ENCODE assay signal across 27 cellular contexts in the genomic region with DNA sequence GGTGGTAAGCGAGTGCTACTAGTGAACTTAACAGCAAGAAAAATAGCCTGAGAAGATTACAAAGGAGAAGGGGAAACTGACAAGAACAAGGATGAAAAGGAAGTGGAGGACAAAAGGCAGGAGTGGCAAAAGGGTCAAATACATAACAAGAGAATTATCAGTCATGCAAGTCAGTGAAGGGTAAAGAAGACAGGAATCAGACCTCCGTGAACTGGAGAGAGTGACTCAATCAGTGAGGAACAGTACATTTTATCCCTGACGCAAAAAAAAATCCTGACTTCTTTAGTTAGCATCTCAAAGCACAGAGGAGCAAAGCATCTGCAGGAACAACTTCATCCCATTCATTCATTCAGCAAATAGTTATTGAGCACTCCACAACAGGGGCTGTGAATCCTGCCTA.
"Had no signal": no experiment of that assay in that cellular context is flagged by ENCODE, and none has a peak within 500 bp of the region (broad histone marks: within the 10 kb centered on the region; RNA-seq: fewer than 3 reads in every experiment).

No MANE protein-coding gene starts in this region.

- H3K9me3 ChIP-seq: body of pancreas, colonic mucosa, gastroesophageal sphincter, ovary, psoas muscle, right atrium auricular region, tibial nerve had no signal

- H3K4me3 Mint-ChIP-seq: activated CD8-positive, alpha-beta memory T cell treated with anti-CD3 and anti-CD28 coated beads, Interleukin-2, amount 10 ng/mL, durations not matched to agents 7 days and 5 days; activated CD8-positive, alpha-beta T cell treated with anti-CD3 and anti-CD28 coated beads, Interleukin-2, amount 10 ng/mL, durations not matched to agents 7 days and 5 days; activated T-cell treated with anti-CD3 and anti-CD28 coated beads, Interleukin-2, amount 50 U/mL, for 72 hours; T-helper 17 cell; WTC11 had no signal

- DNase-seq: activated CD4-positive, alpha-beta T cell treated with anti-CD3 and anti-CD28 coated beads for 1 hour; activated CD4-positive, alpha-beta T cell treated with anti-CD3 and anti-CD28 coated beads, Interleukin-2, amount 50 U/mL, for 1 hour; activated CD8-positive, alpha-beta memory T cell treated with anti-CD3 and anti-CD28 coated beads, Interleukin-2, amount 10 ng/mL, durations not matched to agents 7 days and 5 days; activated CD8-positive, alpha-beta T cell treated with anti-CD3 and anti-CD28 coated beads, Interleukin-2, amount 10 ng/mL, durations not matched to agents 7 days and 5 days; activated naive CD4-positive, alpha-beta T cell; activated T-cell treated with anti-CD3 and anti-CD28 coated beads, Interleukin-2, amount 50 U/mL, for 72 hours; aorta; body of pancreas; colonic mucosa; effector CD8-positive, alpha-beta T cell; hypothalamus; left cardiac atrium; left ventricle myocardium superior; ovary; psoas muscle; stimulated activated CD4-positive, alpha-beta T cell treated with anti-CD3 and anti-CD28 coated beads, Interleukin-15, amount 100 ng/mL, for 24 hours; stimulated activated CD4-positive, alpha-beta T cell treated with anti-CD3 and anti-CD28 coated beads, Interleukin-2, amount 100 ng/mL, for 24 hours; stimulated activated naive CD4-positive, alpha-beta T cell; T-helper 17 cell; T1000 had no signal

- H3K36me3 ChIP-seq: colonic mucosa, gastroesophageal sphincter, ovary, right atrium auricular region, tibial nerve had no signal

- H3K36me3 Mint-ChIP-seq: activated CD8-positive, alpha-beta memory T cell treated with anti-CD3 and anti-CD28 coated beads, Interleukin-2, amount 10 ng/mL, durations not matched to agents 7 days and 5 days; activated naive CD4-positive, alpha-beta T cell treated with anti-CD3 and anti-CD28 coated beads, Interleukin-2, amount 50 U/mL, for 72 hours; WTC11 had no signal

- H3K27me3 ChIP-seq: body of pancreas, colonic mucosa, gastroesophageal sphincter, ovary, right atrium auricular region, tibial nerve had no signal

- H3K4me3 ChIP-seq: body of pancreas, colonic mucosa, gastroesophageal sphincter, ovary, psoas muscle, right atrium auricular region, tibial nerve had no signal

- ATAC-seq: activated CD8-positive, alpha-beta memory T cell treated with anti-CD3 and anti-CD28 coated beads, Interleukin-2, amount 10 ng/mL, durations not matched to agents 7 days and 5 days; activated CD8-positive, alpha-beta T cell treated with anti-CD3 and anti-CD28 coated beads, Interleukin-2, amount 10 ng/mL, durations not matched to agents 7 days and 5 days; activated naive CD4-positive, alpha-beta T cell treated with anti-CD3 and anti-CD28 coated beads, Interleukin-2, amount 50 U/mL, for 72 hours; activated T-cell treated with anti-CD3 and anti-CD28 coated beads, Interleukin-2, amount 50 U/mL, for 72 hours; body of pancreas; gastroesophageal sphincter; left cardiac atrium; left ventricle myocardium superior; psoas muscle; T-helper 17 cell; WTC11 had no signal

- H3K4me1 Mint-ChIP-seq: activated CD8-positive, alpha-beta memory T cell treated with anti-CD3 and anti-CD28 coated beads, Interleukin-2, amount 10 ng/mL, durations not matched to agents 7 days and 5 days; T-helper 17 cell had no signal

- H3K9me3 Mint-ChIP-seq: activated naive CD4-positive, alpha-beta T cell treated with anti-CD3 and anti-CD28 coated beads, Interleukin-2, amount 50 U/mL, for 72 hours; activated T-cell treated with anti-CD3 and anti-CD28 coated beads, Interleukin-2, amount 50 U/mL, for 72 hours; WTC11 had no signal

- H3K27ac ChIP-seq: body of pancreas, colonic mucosa, epithelial cell of prostate, gastroesophageal sphincter, ovary, psoas muscle, right atrium auricular region, tibial nerve had no signal

- H3K27ac Mint-ChIP-seq: activated CD8-positive, alpha-beta memory T cell treated with anti-CD3 and anti-CD28 coated beads, Interleukin-2, amount 10 ng/mL, durations not matched to agents 7 days and 5 days; activated CD8-positive, alpha-beta T cell treated with anti-CD3 and anti-CD28 coated beads, Interleukin-2, amount 10 ng/mL, durations not matched to agents 7 days and 5 days; activated naive CD4-positive, alpha-beta T cell treated with anti-CD3 and anti-CD28 coated beads, Interleukin-2, amount 50 U/mL, for 72 hours; activated T-cell treated with anti-CD3 and anti-CD28 coated beads, Interleukin-2, amount 50 U/mL, for 72 hours; T-helper 17 cell; WTC11 had no signal

- FAIRE-seq: endometrium had no signal

- H3K4me1 ChIP-seq: body of pancreas, colonic mucosa, psoas muscle had no signal
